ENCODE assay signal across 17 cellular contexts in genomic region chr7:154440656-154441055, GRCh38.
DNase-seq lines count a peak whose midpoint lies in the region; ATAC-seq, FAIRE-seq and TF ChIP-seq lines count a peak whose summit lies in the region.
"Had no signal": no experiment of that assay in that cellular context is flagged by ENCODE, and none has a peak within 500 bp of the region (broad histone marks: within the 10 kb centered on the region; RNA-seq: fewer than 3 reads in every experiment).

No MANE protein-coding gene starts in this region.

- peaks cover 4 to 9% of the 10 kb centered on the region in 2 experiments for H3K4me1 ChIP-seq in trophoblast cell (ENCODE audit: control insufficient read depth in 1 of 2, insufficient read depth in 2 of 2, low read length in 2 of 2)
- peaks cover 18 to 39% of the 10 kb centered on the region in 2 donors for H3K4me1 ChIP-seq in gastrocnemius medialis
- H3K4me1 ChIP-seq: Caco-2 had no signal

- H3K18ac ChIP-seq in trophoblast cell (ENCODE audit: low read length) = no peak overlapping the region

- no peaks in the 10 kb centered on the region for H3K79me2 ChIP-seq in trophoblast cell (ENCODE audit: control insufficient read depth, insufficient read depth, low read length, poor library complexity)

- H4K12ac ChIP-seq in trophoblast cell (ENCODE audit: low read depth, low read length) = no peak overlapping the region

- peak overlapping the region; percentile 15 for H2AK5ac ChIP-seq in trophoblast cell (ENCODE audit: low read length)

- no peak overlapping the region for H2BK12ac ChIP-seq in trophoblast cell (ENCODE audit: low read length)

- no peak overlapping the region for H3K9ac ChIP-seq in trophoblast cell (ENCODE audit: low read length)

- H4K8ac ChIP-seq in trophoblast cell (ENCODE audit: low read depth, low read length) = no peak overlapping the region

- H3K27me3 ChIP-seq in WERI-Rb-1 (ENCODE audit: insufficient read depth, low read depth, severe bottlenecking) = no peaks in the 10 kb centered on the region
- no peaks in the 10 kb centered on the region for H3K27me3 ChIP-seq in trophoblast cell (ENCODE audit: insufficient read depth, low read length)
- no peaks in the 10 kb centered on the region for H3K27me3 ChIP-seq in gastrocnemius medialis

- H3K79me1 ChIP-seq in trophoblast cell (ENCODE audit: low read length) = no peaks in the 10 kb centered on the region

- H3K23ac ChIP-seq in trophoblast cell (ENCODE audit: low read length) = no peak overlapping the region

- H2BK120ac ChIP-seq in trophoblast cell (ENCODE audit: insufficient read depth, low read length, poor library complexity) = no peak overlapping the region

- no peaks in the 10 kb centered on the region for H3K9me3 ChIP-seq in WERI-Rb-1 (ENCODE audit: severe bottlenecking)
- no peaks in the 10 kb centered on the region for H3K9me3 ChIP-seq in trophoblast cell (ENCODE audit: insufficient read depth, low read depth, low read length)
- H3K9me3 ChIP-seq in gastrocnemius medialis = no peaks in the 10 kb centered on the region
- H3K9me3 ChIP-seq: Caco-2 had no signal

- peak in 1 of 2 donors; percentile 33 for TF ChIP-seq POLR2A in gastrocnemius medialis (IDR thresholded peaks at IDR 0.05)

- H3K27ac ChIP-seq in WERI-Rb-1 = no peak overlapping the region
- no peak overlapping the region for H3K27ac ChIP-seq in trophoblast cell (ENCODE audit: low read depth, low read length)
- H3K27ac ChIP-seq in gastrocnemius medialis = peak overlapping the region; percentile 74 to 89 (median 78)

- no peak for FAIRE-seq in frontal cortex (lab: Jason Lieb, UNC)
- FAIRE-seq: GM12878 had no signal

- ATAC-seq in gastrocnemius medialis = no peak
- ATAC-seq in GM18873 (IDR thresholded peaks at IDR 0.05; ENCODE audit: low FRiP score, unreplicated experiment) = no peak
- ATAC-seq: GM12878, GM23338, HCT116 had no signal

- H3K4ac ChIP-seq in trophoblast cell (ENCODE audit: low read depth, low read length) = no peak overlapping the region

- WGBS in trophoblast cell (ENCODE audit: extremely low coverage, insufficient coverage, insufficient read length) = no CpG with 5 or more reads among the region's 5 CpGs

- intact Hi-C loops in gastrocnemius medialis (cut with DNase I; ENCODE audit: low total_unique reads) = loop anchor here (2.0 kb wide), 1 partner anchor 24 kb away; no protein-coding TSS in a partner anchor

- no peak overlapping the region for H3K4me2 ChIP-seq in trophoblast cell (ENCODE audit: low read length)
- H3K4me2 ChIP-seq: GM23338 had no signal

- H2AFZ ChIP-seq in trophoblast cell (ENCODE audit: insufficient read depth, low read length, poor library complexity) = no peak overlapping the region
- H2AFZ ChIP-seq: GM23338 had no signal

- H3K36me3 ChIP-seq in WERI-Rb-1 (no peaks in the 10 kb centered on the region), trophoblast cell (ENCODE audit: control insufficient read depth in 1 of 2, insufficient read depth in 2 of 2, low read length in 2 of 2) (no peaks in the 10 kb centered on the region), gastrocnemius medialis (no peaks in the 10 kb centered on the region)

- TF ChIP-seq CTCF in WERI-Rb-1 (IDR thresholded peaks at IDR 0.05; ENCODE audit: low read depth, low read length) (no peak), gastrocnemius medialis (IDR thresholded peaks at IDR 0.05 in 4 of 5, conservative IDR thresholded peaks at IDR 0.05 in 1 of 5) (no peak)

- no peak overlapping the region for H3K14ac ChIP-seq in trophoblast cell (ENCODE audit: low read length)

- H3K4me3 ChIP-seq in WERI-Rb-1 (ENCODE audit: low read depth, low read length) (no peak overlapping the region), trophoblast cell (ENCODE audit: low read depth, low read length) (no peak overlapping the region), gastrocnemius medialis (no peak overlapping the region)
- H3K4me3 ChIP-seq: GM12878, GM23338 had no signal

- DNase-seq in WERI-Rb-1 (peak; percentile 50), cerebellar cortex (ENCODE audit: low spot score) (peak; percentile 74), trophoblast cell (no peak), gastrocnemius medialis (no peak), frontal cortex (ENCODE audit: low spot score in 2 of 2) (no peak), SIG-M5 treated with dmso at 0.1 percent for 504 hours (lab: John Stamatoyannopoulos, UW; ENCODE audit: unreplicated experiment) (no peak)
- DNase-seq in stimulated activated CD8-positive, alpha-beta memory T cell treated with anti-CD3 and anti-CD28 coated beads, Interleukin-4, amount 100 ng/mL, for 48 hours = no peak
- DNase-seq: Caco-2; CD4-positive, alpha-beta memory T cell; DMS153; DND-41; GDM1; H9 had no signal

- peak overlapping the region; percentile 43 for H4K91ac ChIP-seq in trophoblast cell (ENCODE audit: low read depth, low read length)

- in situ Hi-C loops in gastrocnemius medialis (cut with MboI; ENCODE audit: low sequenced_read_pairs in 4 of 4) = no loop called here

- no peak overlapping the region for H2BK5ac ChIP-seq in trophoblast cell (ENCODE audit: low read depth, low read length, poor library complexity)

Comparison
In these comparisons a context has a peak if more than half of its experiments do, and no peak if none do; other contexts are left out.
1. DNase-seq: peak in WERI-Rb-1 (single experiment) and cerebellar cortex (single experiment); none in trophoblast cell (0 of 2), gastrocnemius medialis (0 of 2), stimulated activated CD8-positive, alpha-beta memory T cell treated with anti-CD3 and anti-CD28 coated beads, Interleukin-4, amount 100 ng/mL, for 48 hours (single experiment), frontal cortex (0 of 2) and SIG-M5 treated with dmso at 0.1 percent for 504 hours (single experiment).
2. H3K27ac ChIP-seq: peak in gastrocnemius medialis (4 of 4); none in WERI-Rb-1 (single experiment) and trophoblast cell (single experiment).